2 cellular contexts compared by ENCODE assay signal in genomic region chr2:58845011-58845410, GRCh38.
TF ChIP-seq lines count a peak whose summit lies in the region.

No MANE protein-coding gene starts in this region.

TF ChIP-seq in IMR-90, 13 proteins besides CTCF, POLR2A, EP300 and RAD21:
- no peak for TF ChIP-seq MAZ (IDR thresholded peaks at IDR 0.05; ENCODE audit: borderline replicate concordance, low read depth, low read length)
- peak; percentile 32; the same call in 1 of the 2 replicates for TF ChIP-seq CEBPB (IDR thresholded peaks at IDR 0.05; ENCODE audit: low read depth, low read length)

TF ChIP-seq in K562, 482 proteins besides CTCF, POLR2A, EP300 and RAD21:
- TF ChIP-seq SNIP1 (IDR thresholded peaks at IDR 0.05; ENCODE audit: low read depth), result no peak
- TF ChIP-seq CEBPB (tag; IDR thresholded peaks at IDR 0.05), result 0 out of 2 replicates have a peak, but pooled peaks have one; percentile 8
- TF ChIP-seq SMAD3 (CRISPR knock-in tag; conservative IDR thresholded peaks at IDR 0.05), result no peak
- no peak for TF ChIP-seq SIX5 (IDR thresholded peaks at IDR 0.05; ENCODE audit: borderline replicate concordance in 1 of 2, insufficient read depth in 1 of 2, low read depth in 1 of 2, low read length in 2 of 2)
- TF ChIP-seq MTA3 (IDR thresholded peaks at IDR 0.05; ENCODE audit: borderline replicate concordance), result no peak
- no peak for TF ChIP-seq HIVEP1 (CRISPR knock-in tag; IDR thresholded peaks at IDR 0.05)
